Comparison of ENCODE assay signal across 22 cellular contexts in the genomic region with DNA sequence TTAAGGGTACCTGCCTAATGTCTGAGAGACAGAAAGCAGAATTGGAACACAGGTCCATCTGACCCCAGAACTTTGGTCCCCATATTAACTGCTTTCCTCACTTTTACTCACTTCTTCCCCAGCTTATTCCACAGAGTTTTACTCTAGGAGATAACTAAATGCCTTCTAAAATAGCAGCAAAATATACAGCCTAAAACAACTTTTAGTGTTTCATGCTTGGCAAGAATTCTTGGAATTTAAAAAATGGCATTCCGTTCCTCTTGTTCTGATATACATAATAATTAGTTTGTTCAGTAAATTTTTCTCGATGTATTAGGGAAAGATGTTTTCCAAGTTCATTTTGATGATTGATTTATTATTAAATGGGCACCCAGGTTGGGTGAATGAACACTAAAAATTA.
DNase-seq lines count a peak whose midpoint lies in the region; ATAC-seq and TF ChIP-seq lines count a peak whose summit lies in the region.
"Had no signal": no experiment of that assay in that cellular context is flagged by ENCODE, and none has a peak within 500 bp of the region (broad histone marks: within the 10 kb centered on the region; RNA-seq: fewer than 3 reads in every experiment).

No MANE protein-coding gene starts in this region.

- CTCF ChIA-PET in IMR-90 (lab: Yijun Ruan, JAX) = no interaction called here
- CTCF ChIA-PET in CD8-positive, alpha-beta T cell (lab: Charles Lee) = no interaction called here

- intact Hi-C loops in IMR-90 (cut with micrococcal nuclease) = no loop called here
- intact Hi-C loops in CD8-positive, alpha-beta T cell (cut with DNase I, micrococcal nuclease) = no loop called here

- no peaks in the 10 kb centered on the region for H3K9me3 ChIP-seq in IMR-90 (ENCODE audit: control insufficient read depth, insufficient read depth, low read length)
- no peaks in the 10 kb centered on the region for H3K9me3 ChIP-seq in iPS DF 6.9 (ENCODE audit: control insufficient read depth, insufficient read depth, low read length)
- no peaks in the 10 kb centered on the region for H3K9me3 ChIP-seq in osteoblast (ENCODE audit: low read depth, low read length)
- no peaks in the 10 kb centered on the region for H3K9me3 ChIP-seq in CD8-positive, alpha-beta T cell (ENCODE audit: low read length)
- H3K9me3 ChIP-seq: MG63, SJSA1 had no signal

- H2AK9ac ChIP-seq in IMR-90 (replicated peaks; ENCODE audit: low read depth, low read length, poor library complexity) = no peak overlapping the region

- H4K91ac ChIP-seq in IMR-90 (ENCODE audit: insufficient read depth, low read depth, low read length) = peak overlapping the region; percentile 91

- peak overlapping the region; percentile 6; the same call in 1 of the 2 replicates for H3K18ac ChIP-seq in IMR-90 (ENCODE audit: low read depth, low read length)

- H4K8ac ChIP-seq in IMR-90 (ENCODE audit: low read depth in 2 of 2, low read length in 2 of 2) = peak overlapping the region; percentile 61 to 67; a peak in 3 of 4 replicates

- H3K14ac ChIP-seq in IMR-90 (replicated peaks; ENCODE audit: low read depth, low read length) = peak overlapping the region; percentile 93; the same call in 1 of the 2 replicates

- H2BK15ac ChIP-seq in IMR-90 (ENCODE audit: low read depth, low read length) = peak overlapping the region; percentile 45; the same call in 2 of the 3 replicates

- peaks cover 16% of the 10 kb centered on the region for H3K27me3 Mint-ChIP-seq in CD8-positive, alpha-beta T cell (ENCODE audit: low read depth)

- no CpG with 5 or more reads among the region's 2 CpGs for WGBS in IMR-90 (ENCODE audit: extremely low coverage in 2 of 2, insufficient read length in 1 of 2), 2 experiments
- no CpG with 5 or more reads among the region's 2 CpGs for WGBS in iPS DF 6.9 (ENCODE audit: insufficient coverage, insufficient read length)

- dilution Hi-C loops in IMR-90 (cut with HindIII; ENCODE audit: low sequenced_read_pairs, unreplicated experiment) = no loop called here

- H3K79me2 ChIP-seq in osteoblast (ENCODE audit: insufficient read depth, low read length) = peaks cover 12% of the 10 kb centered on the region

- peaks cover 6 to 15% of the 10 kb centered on the region in 2 experiments; a peak in 1 of 4 replicates for H3K79me1 ChIP-seq in IMR-90 (ENCODE audit: low read depth in 1 of 2, low read length in 2 of 2)

- no peaks in the 10 kb centered on the region for H4K20me1 ChIP-seq in IMR-90 (ENCODE audit: insufficient read depth, low read length)
- no peaks in the 10 kb centered on the region for H4K20me1 ChIP-seq in osteoblast (ENCODE audit: insufficient read depth, low read length)

- H2BK120ac ChIP-seq in IMR-90 (ENCODE audit: low read depth, low read length) = peak overlapping the region; percentile 80

- no peaks in the 10 kb centered on the region for H3K36me3 Mint-ChIP-seq in CD8-positive, alpha-beta T cell

- no peak for TF ChIP-seq RAD21 in IMR-90 (IDR thresholded peaks at IDR 0.05; ENCODE audit: low read length)

- DNase-seq in EL = peak; percentile 46
- no peak for DNase-seq in IMR-90
- DNase-seq in iPS DF 6.9 (ENCODE audit: low read depth, low spot score) = no peak
- DNase-seq in osteoblast (ENCODE audit: insufficient read length, low spot score, missing footprints) = no peak
- DNase-seq in retina = no peak
- DNase-seq in epidermal melanocyte (ENCODE audit: insufficient read length, low spot score) = no peak
- DNase-seq in CD8-positive, alpha-beta T cell = no peak
- DNase-seq: ACHN; Calu3; CD4-positive, alpha-beta T cell; DMS79 treated with DMSO at 0.1 percent for 48 hours; GF-D8; GM23248; MG63; NCI-H1092; NCI-H2081 treated with DMSO at 0.1 percent for 48 hours; NCI-H510A treated with DMSO at 0.1 percent for 48 hours; NCI-H82; PC-9 had no signal

- H3K4me1 ChIP-seq in IMR-90 (ENCODE audit: control insufficient read depth, insufficient read depth, low read length) (peaks cover 14% of the 10 kb centered on the region), iPS DF 6.9 (ENCODE audit: control insufficient read depth, insufficient read depth, low read length) (peaks cover 7% of the 10 kb centered on the region), osteoblast (ENCODE audit: insufficient read depth, low read length) (peaks cover 48% of the 10 kb centered on the region)
- H3K4me1 ChIP-seq in CD8-positive, alpha-beta T cell (ENCODE audit: insufficient read depth, low read length) = no peaks in the 10 kb centered on the region

- in situ Hi-C loops in IMR-90 (cut with MboI; ENCODE audit: low sequenced_read_pairs) = no loop called here

- ATAC-seq in IMR-90 (ENCODE audit: low read depth) (peak; percentile 53), HG02885 (IDR thresholded peaks at IDR 0.05; ENCODE audit: poor library complexity, unreplicated experiment) (no peak)
- no peak for ATAC-seq in CD8-positive, alpha-beta T cell

- no peaks in the 10 kb centered on the region for H3K9me3 Mint-ChIP-seq in CD8-positive, alpha-beta T cell
- H3K9me3 Mint-ChIP-seq: CD4-positive, alpha-beta T cell had no signal

- peak overlapping the region; percentile 64 for H2BK5ac ChIP-seq in IMR-90 (ENCODE audit: low read depth, low read length, poor library complexity, severe bottlenecking)

- no peak overlapping the region for H2AFZ ChIP-seq in IMR-90 (replicated peaks; ENCODE audit: low read length, poor library complexity)
- no peak overlapping the region for H2AFZ ChIP-seq in osteoblast (ENCODE audit: low read length)
- H2AFZ ChIP-seq: GM23248, PC-9 had no signal

- peak overlapping the region; percentile 68; the same call in 1 of the 2 replicates for H2AK5ac ChIP-seq in IMR-90 (ENCODE audit: low read depth, low read length)

- no TSS peak for BruUV-seq in IMR-90 (replicated peaks; lab: Mats Ljungman, UMichigan)

- no peak overlapping the region for H3K56ac ChIP-seq in IMR-90 (ENCODE audit: extremely low read depth, insufficient read depth, low read length)

- no peak for TF ChIP-seq POLR2A in IMR-90 (IDR thresholded peaks at IDR 0.05; ENCODE audit: low read depth, low read length)

- H3K4me3 Mint-ChIP-seq in CD8-positive, alpha-beta T cell = no peak overlapping the region
- H3K4me3 Mint-ChIP-seq: B cell; CD4-positive, alpha-beta T cell had no signal

- no peak overlapping the region for H3K4me3 ChIP-seq in IMR-90 (ENCODE audit: insufficient read depth, low read depth, low read length)
- no peak overlapping the region for H3K4me3 ChIP-seq in iPS DF 6.9 (ENCODE audit: low read length)
- H3K4me3 ChIP-seq in osteoblast (ENCODE audit: insufficient read depth, low read length) = no peak overlapping the region
- H3K4me3 ChIP-seq in CD8-positive, alpha-beta T cell (ENCODE audit: low read depth, low read length) = no peak overlapping the region
- H3K4me3 ChIP-seq: GM23248, MG63, PC-9, SJSA1 had no signal

- H3K27ac ChIP-seq in IMR-90 (ENCODE audit: insufficient read depth, low read length) (peak overlapping the region; percentile 41; the same call in 1 of the 2 replicates), iPS DF 6.9 (ENCODE audit: low read length) (peak overlapping the region; percentile 65), osteoblast (ENCODE audit: low read depth, low read length) (no peak overlapping the region)
- H3K27ac ChIP-seq in CD8-positive, alpha-beta T cell (ENCODE audit: low read depth, low read length) = no peak overlapping the region
- H3K27ac ChIP-seq: GM23248, PC-9, SJSA1 had no signal

- H3K27ac Mint-ChIP-seq in CD8-positive, alpha-beta T cell = no peak overlapping the region
- H3K27ac Mint-ChIP-seq: B cell; CD4-positive, alpha-beta T cell had no signal

- H2BK20ac ChIP-seq in IMR-90 (ENCODE audit: low read depth, low read length) = peak overlapping the region; percentile 91; the same call in 1 of the 2 replicates

- H3K27me3 ChIP-seq in IMR-90 (ENCODE audit: control insufficient read depth, insufficient read depth, low read length) (no peaks in the 10 kb centered on the region), iPS DF 6.9 (ENCODE audit: control insufficient read depth, insufficient read depth, low read length) (no peaks in the 10 kb centered on the region), osteoblast (ENCODE audit: insufficient read depth, low read length) (no peaks in the 10 kb centered on the region)
- no peaks in the 10 kb centered on the region for H3K27me3 ChIP-seq in CD8-positive, alpha-beta T cell (ENCODE audit: insufficient read depth, low read length)
- H3K27me3 ChIP-seq: MG63, SJSA1 had no signal

- no peak overlapping the region for H3K9ac ChIP-seq in IMR-90 (ENCODE audit: low read depth, low read length)
- H3K9ac ChIP-seq: GM23248 had no signal

- peak overlapping the region; percentile 5; the same call in 1 of the 2 replicates for H4K5ac ChIP-seq in IMR-90 (ENCODE audit: low read depth, low read length)

- H3K9me1 ChIP-seq in IMR-90 (ENCODE audit: insufficient read depth, low read length) = peaks cover 5% of the 10 kb centered on the region; the same call in 1 of the 2 replicates

- H3K4ac ChIP-seq in IMR-90 (ENCODE audit: low read depth, low read length) = peak overlapping the region; percentile 84

- TF ChIP-seq CTCF in IMR-90 (conservative IDR thresholded peaks at IDR 0.05; ENCODE audit: low read depth, low read length) (no peak), osteoblast (IDR thresholded peaks at IDR 0.05; ENCODE audit: extremely low read depth, low read depth, low read length) (no peak)
- no peak for TF ChIP-seq CTCF in CD8-positive, alpha-beta T cell (IDR thresholded peaks at IDR 0.05)

- no peaks in the 10 kb centered on the region for H3K4me1 Mint-ChIP-seq in CD8-positive, alpha-beta T cell (ENCODE audit: low read depth)
- H3K4me1 Mint-ChIP-seq: B cell had no signal

- H3K23ac ChIP-seq in IMR-90 (ENCODE audit: low read depth, low read length) = peak overlapping the region; percentile 79; the same call in 1 of the 2 replicates

- H3K36me3 ChIP-seq in IMR-90 (ENCODE audit: control insufficient read depth, insufficient read depth, low read length) (no peaks in the 10 kb centered on the region), iPS DF 6.9 (ENCODE audit: control insufficient read depth, insufficient read depth, low read length) (no peaks in the 10 kb centered on the region), osteoblast (ENCODE audit: insufficient read depth, low read length) (no peaks in the 10 kb centered on the region)
- no peaks in the 10 kb centered on the region for H3K36me3 ChIP-seq in CD8-positive, alpha-beta T cell (ENCODE audit: insufficient read depth, low read length)
- H3K36me3 ChIP-seq: MG63, SJSA1 had no signal

- POLR2A ChIA-PET in IMR-90 (lab: Charles Lee; ENCODE audit: unreplicated experiment) = interaction anchor here (0.6 kb wide), 1 partner anchor 11 kb away, joined by 3 read pairs; no protein-coding TSS in a partner anchor
- POLR2A ChIA-PET in CD8-positive, alpha-beta T cell (lab: Charles Lee) = no interaction called here

- 0 out of 2 replicates have a peak overlapping the region, but pooled peaks have one; percentile 2 for H3K4me2 ChIP-seq in IMR-90 (ENCODE audit: low read depth, low read length)
- H3K4me2 ChIP-seq in osteoblast (ENCODE audit: insufficient read depth, low read length) = peak overlapping the region; percentile 6
- H3K4me2 ChIP-seq: PC-9 had no signal

TF ChIP-seq in IMR-90, 13 proteins besides CTCF, POLR2A, EP300 and RAD21 (continues in another document):
- no peak for TF ChIP-seq CEBPB (IDR thresholded peaks at IDR 0.05; ENCODE audit: low read depth, low read length)
- TF ChIP-seq SMC3 (IDR thresholded peaks at IDR 0.05; ENCODE audit: low read depth, low read length) = no peak
- TF ChIP-seq NFE2L2 (IDR thresholded peaks at IDR 0.05; ENCODE audit: low read depth, low read length) = no peak
- no peak for TF ChIP-seq FOS (IDR thresholded peaks at IDR 0.05; ENCODE audit: low read depth, low read length)

Comparison
In these comparisons a context has a peak if more than half of its experiments do, and no peak if none do; other contexts are left out.
1. H3K27ac ChIP-seq: peak in IMR-90 (single experiment) and iPS DF 6.9 (single experiment); none in osteoblast (single experiment) and CD8-positive, alpha-beta T cell (single experiment).